ENCODE assay signal across 8 cellular contexts in the genomic region with DNA sequence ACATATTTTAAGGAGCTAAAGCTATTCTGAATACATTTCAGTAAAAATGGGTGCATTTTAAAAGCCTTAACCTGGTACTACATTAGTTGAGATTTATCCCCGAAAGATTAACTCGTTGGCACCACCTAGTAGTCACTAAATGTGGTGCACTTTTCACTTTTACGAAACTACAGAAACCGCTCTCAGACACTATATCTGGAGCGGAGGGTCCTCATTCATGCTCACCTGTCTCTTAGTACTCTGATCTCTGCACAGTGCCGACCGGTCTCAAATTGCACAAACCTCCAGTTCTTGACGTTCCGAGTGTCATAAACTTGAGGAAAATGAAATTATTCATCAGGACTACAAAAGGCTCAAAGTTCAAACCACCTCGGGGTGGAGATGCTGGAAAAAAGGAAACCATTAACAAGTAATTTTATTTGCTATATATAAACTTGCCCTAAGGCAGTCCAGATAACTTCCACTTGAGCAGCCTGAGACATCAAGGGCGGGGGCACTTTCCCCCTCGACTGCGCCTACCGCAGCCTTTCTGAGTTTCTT. TPM values are rescaled to one million over a fixed set of nuclear protein-coding genes. Genes with fewer than 3 reads are reported as not detected.
DNase-seq lines count a peak whose midpoint lies in the region; ATAC-seq, FAIRE-seq and TF ChIP-seq lines count a peak whose summit lies in the region.

No MANE protein-coding gene starts in this region.

- FAIRE-seq in astrocyte (lab: Jason Lieb, UNC), result peak; percentile 37

- no peaks in the 10 kb centered on the region for H3K9me3 ChIP-seq in OCI-LY1 (ENCODE audit: low read length)
- no peaks in the 10 kb centered on the region for H3K9me3 ChIP-seq in astrocyte (ENCODE audit: insufficient read depth, low read depth, low read length)

- no peaks in the 10 kb centered on the region for H3K9me3 Mint-ChIP-seq in astrocyte (ENCODE audit: unreplicated experiment)

- H3K4me3 ChIP-seq in OCI-LY1 (ENCODE audit: low read depth, low read length, poor library complexity, severe bottlenecking) (peak overlapping the region; percentile 96), astrocyte (ENCODE audit: insufficient read depth, low read depth, low read length) (peak overlapping the region; percentile 94), rectal smooth muscle tissue (ENCODE audit: low read length) (peak overlapping the region; percentile 90)

- H2AFZ ChIP-seq in OCI-LY1 (ENCODE audit: low read length) (0 out of 2 replicates have a peak overlapping the region, but pooled peaks have one; percentile 20), astrocyte (ENCODE audit: low read depth, low read length) (peak overlapping the region; percentile 86)

- H3K9ac ChIP-seq in OCI-LY1 (ENCODE audit: low read length), result peak overlapping the region; percentile 99
- H3K9ac ChIP-seq in astrocyte (ENCODE audit: low read length), result peak overlapping the region; percentile 97
- peak overlapping the region; percentile 69 for H3K9ac ChIP-seq in rectal smooth muscle tissue (ENCODE audit: low read length)

- TF ChIP-seq CTCF in AG09319 (IDR thresholded peaks at IDR 0.05; ENCODE audit: low read depth, low read length) (peak; percentile 54), GM12872 (IDR thresholded peaks at IDR 0.05; ENCODE audit: insufficient read depth, low read depth, low read length) (peak; percentile 53), OCI-LY1 (IDR thresholded peaks at IDR 0.05; ENCODE audit: low read length) (peak; percentile 67), astrocyte (IDR thresholded peaks at IDR 0.05; ENCODE audit: insufficient read depth, low read depth, low read length) (peak; percentile 59)

- H4K20me1 ChIP-seq in OCI-LY1 (ENCODE audit: insufficient read depth, low read length) (no peaks in the 10 kb centered on the region), astrocyte (ENCODE audit: insufficient read depth, low read length) (no peaks in the 10 kb centered on the region)

- peaks cover 4% of the 10 kb centered on the region; the same call in 1 of the 2 replicates for H3K36me3 ChIP-seq in OCI-LY1 (ENCODE audit: insufficient read depth, low read length)
- H3K36me3 ChIP-seq in astrocyte (ENCODE audit: insufficient read depth, low read length), result peaks cover 2% of the 10 kb centered on the region
- H3K36me3 ChIP-seq in rectal smooth muscle tissue (ENCODE audit: control insufficient read depth, insufficient read depth, low read length), result no peaks in the 10 kb centered on the region

- H3K4me3 Mint-ChIP-seq in astrocyte (ENCODE audit: unreplicated experiment), result peak overlapping the region; percentile 98

- peak overlapping the region; percentile 98 for H3K27ac Mint-ChIP-seq in astrocyte (ENCODE audit: unreplicated experiment)

- peaks cover 2% of the 10 kb centered on the region for H3K36me3 Mint-ChIP-seq in astrocyte (ENCODE audit: low read depth, unreplicated experiment)

- H3K27me3 Mint-ChIP-seq in astrocyte (ENCODE audit: low read depth, unreplicated experiment), result no peaks in the 10 kb centered on the region

- H3K4me2 ChIP-seq in OCI-LY1 (ENCODE audit: low read length) (peak overlapping the region; percentile 75), astrocyte (ENCODE audit: low read length) (peak overlapping the region; percentile 89)

- H3F3A ChIP-seq in OCI-LY1 (ENCODE audit: insufficient read depth, low read length), result no peaks in the 10 kb centered on the region

- H3K4me1 ChIP-seq in OCI-LY1 (ENCODE audit: insufficient read depth, low read length, severe bottlenecking) (peaks cover 20% of the 10 kb centered on the region), astrocyte (ENCODE audit: insufficient read depth, low read length) (no peaks in the 10 kb centered on the region), rectal smooth muscle tissue (ENCODE audit: control insufficient read depth, insufficient read depth, low read length) (peaks cover 3% of the 10 kb centered on the region)

- peak; percentile 60 for ATAC-seq in HG03469 (IDR thresholded peaks at IDR 0.05; ENCODE audit: unreplicated experiment)
- no peak for ATAC-seq in GM21786 (IDR thresholded peaks at IDR 0.05; ENCODE audit: unreplicated experiment)

- H3K9me2 ChIP-seq in OCI-LY1 (ENCODE audit: low read depth, low read length), result no peaks in the 10 kb centered on the region

- H3K27me3 ChIP-seq in OCI-LY1 (ENCODE audit: insufficient read depth, low read length) (no peaks in the 10 kb centered on the region), astrocyte (ENCODE audit: insufficient read depth, low read length) (no peaks in the 10 kb centered on the region), rectal smooth muscle tissue (ENCODE audit: control insufficient read depth, insufficient read depth, low read length) (no peaks in the 10 kb centered on the region)

- peaks cover 4% of the 10 kb centered on the region; the same call in 1 of the 2 replicates for H3K79me2 ChIP-seq in OCI-LY1 (ENCODE audit: insufficient read depth, low read length)
- H3K79me2 ChIP-seq in astrocyte (ENCODE audit: insufficient read depth, low read length), result peaks cover 10% of the 10 kb centered on the region

- H3K27ac ChIP-seq in OCI-LY1 (ENCODE audit: low read depth, low read length, poor library complexity, severe bottlenecking) (peak overlapping the region; percentile 59), astrocyte (ENCODE audit: low read depth, low read length) (peak overlapping the region; percentile 85), rectal smooth muscle tissue (ENCODE audit: low read depth, low read length) (peak overlapping the region; percentile 92)

- H3K4me1 Mint-ChIP-seq in astrocyte (ENCODE audit: low read depth, unreplicated experiment), result peaks cover 13% of the 10 kb centered on the region

- DNase-seq in AG09319 (ENCODE audit: extremely low read depth, low read depth) (peak; percentile 22), astrocyte (ENCODE audit: low read depth) (peak; percentile 42), hepatic stellate cell (ENCODE audit: low spot score) (peak; percentile 58)

RNA-seq across cellular contexts. Expression of a gene that starts 0.7 kb away (rescaled TPM):
- total RNA-seq in astrocyte, result 36.5 and 38.0 TPM in 2 replicates

RNA-seq across cellular contexts. Expression of a gene that starts 0.8 kb away (rescaled TPM):
- total RNA-seq in astrocyte, result 11.0 and 11.5 TPM in 2 replicates

RNA-seq across cellular contexts. Expression of a gene that starts 32.4 kb away (rescaled TPM):
- 49.9 and 53.7 TPM in 2 replicates for total RNA-seq in astrocyte

RNA-seq across cellular contexts. Expression of a gene that starts 54.6 kb away (rescaled TPM):
- total RNA-seq in astrocyte, result 1.0 TPM in 1 of 2 replicates, not detected in the other
